In genomic region chr1:53069265-53069662, GRCh38 we compare ENCODE assay signal across 28 cellular contexts. TPM values are rescaled to one million over a fixed set of nuclear protein-coding genes. Genes with fewer than 3 reads are reported as not detected.
A peak's percentile ranks its signal among the peaks of the same experiment; 100 is the strongest.
DNase-seq lines count a peak whose midpoint lies in the region; ATAC-seq, FAIRE-seq and TF ChIP-seq lines count a peak whose summit lies in the region.
"Had no signal": no experiment of that assay in that cellular context is flagged by ENCODE, and none has a peak within 500 bp of the region (broad histone marks: within the 10 kb centered on the region; RNA-seq: fewer than 3 reads in every experiment).

No MANE protein-coding gene starts in this region.

- intact Hi-C loops in Right ventricle myocardium superior (cut with DNase I), result no loop called here
- intact Hi-C loops in heart right ventricle (cut with DNase I), result loop anchor here in 1 of 10 donors (10.0 kb wide), 1 partner anchor 116 kb away; no protein-coding TSS in a partner anchor
- intact Hi-C loops in kidney (cut with DNase I), result no loop called here

- 83 to 88% methylated on average over 7 of the region's 7 CpGs for WGBS in heart right ventricle, 2 donors

- no peak overlapping the region for H3K4me3 Mint-ChIP-seq in chondrocyte (ENCODE audit: unreplicated experiment)
- H3K4me3 Mint-ChIP-seq: naive thymus-derived CD4-positive, alpha-beta T cell; T-cell had no signal

- H3K27ac Mint-ChIP-seq in chondrocyte (ENCODE audit: unreplicated experiment), result no peak overlapping the region
- H3K27ac Mint-ChIP-seq: naive thymus-derived CD4-positive, alpha-beta T cell; T-cell had no signal

- TF ChIP-seq CTCF in heart right ventricle (IDR thresholded peaks at IDR 0.05) (no peak), chondrocyte (IDR thresholded peaks at IDR 0.05) (no peak), kidney (IDR thresholded peaks at IDR 0.05; ENCODE audit: borderline replicate concordance, extremely low read depth, insufficient read depth) (no peak)

- H3K9me3 Mint-ChIP-seq in chondrocyte (ENCODE audit: low read depth), result no peaks in the 10 kb centered on the region
- H3K9me3 Mint-ChIP-seq: naive thymus-derived CD4-positive, alpha-beta T cell; T-cell had no signal

- H3K4me3 ChIP-seq in heart right ventricle (no peak overlapping the region), kidney (ENCODE audit: low read length in 2 of 2) (no peak overlapping the region)
- H3K4me3 ChIP-seq: ascending aorta; BLaER1 treated with 17β-estradiol and CSF1 and Interleukin-3, amounts not matched to agents 10 nM and 100 nM; colonic mucosa; lung; psoas muscle; transverse colon had no signal

- peaks cover 0 to 10% (median 0%) of the 10 kb centered on the region in 9 donors for H3K36me3 ChIP-seq in heart right ventricle
- no peaks in the 10 kb centered on the region for H3K36me3 ChIP-seq in kidney (ENCODE audit: control insufficient read depth in 1 of 2, insufficient read depth in 2 of 2, low read length in 2 of 2)
- H3K36me3 ChIP-seq: ascending aorta; BLaER1 treated with 17β-estradiol and CSF1 and Interleukin-3, amounts not matched to agents 10 nM and 100 nM; colonic mucosa; transverse colon; WERI-Rb-1 had no signal

- no peak overlapping the region for H3K9ac ChIP-seq in kidney (ENCODE audit: low read length in 2 of 2)
- H3K9ac ChIP-seq: BLaER1 treated with 17β-estradiol and CSF1 and Interleukin-3, amounts not matched to agents 10 nM and 100 nM had no signal

- no peaks in the 10 kb centered on the region for H3K27me3 ChIP-seq in heart right ventricle
- H3K27me3 ChIP-seq: ascending aorta, colonic mucosa, transverse colon had no signal

- no peak for ATAC-seq in Right ventricle myocardium superior (ENCODE audit: poor library complexity)
- ATAC-seq in heart right ventricle, result no peak
- ATAC-seq: HCT116; naive thymus-derived CD4-positive, alpha-beta T cell; psoas muscle; T-cell had no signal

- H3K9me3 ChIP-seq in heart right ventricle (no peaks in the 10 kb centered on the region), kidney (ENCODE audit: control insufficient read depth in 1 of 2, low read length in 2 of 2) (no peaks in the 10 kb centered on the region)
- H3K9me3 ChIP-seq: ascending aorta; BLaER1 treated with 17β-estradiol and CSF1 and Interleukin-3, amounts not matched to agents 10 nM and 100 nM; colonic mucosa; psoas muscle; transverse colon had no signal

- H3K27ac ChIP-seq in heart right ventricle (no peak overlapping the region), kidney (ENCODE audit: low read depth in 2 of 2, low read length in 2 of 2) (no peak overlapping the region)
- H3K27ac ChIP-seq: ascending aorta; BLaER1 treated with 17β-estradiol and CSF1 and Interleukin-3, amounts not matched to agents 10 nM and 100 nM; colonic mucosa; psoas muscle; transverse colon; WERI-Rb-1 had no signal

- DNase-seq in Right ventricle myocardium superior (peak; percentile 10), heart right ventricle (no peak), chondrocyte (ENCODE audit: low spot score) (peak; percentile 68), kidney (peak; percentile 50), ureter (ENCODE audit: low spot score) (peak; percentile 33), GM19240 (ENCODE audit: insufficient read length, low spot score) (no peak), superior temporal gyrus (ENCODE audit: extremely low spot score) (no peak)
- DNase-seq: activated CD4-positive, alpha-beta T cell treated with anti-CD3 and anti-CD28 coated beads for 48 hours; colonic mucosa; DMS53; effector memory CD4-positive, alpha-beta T cell; erythroblast; NCI-H1694; NCI-H774; nucleus accumbens; stimulated activated CD4-positive, alpha-beta T cell treated with anti-CD3 and anti-CD28 coated beads, Interleukin-4, amount 100 ng/mL, for 24 hours; transverse colon; WERI-Rb-1 had no signal

- FAIRE-seq in kidney (lab: Jason Lieb, UNC), result no peak
- FAIRE-seq: GM12891, keratinocyte, RCC 7860 had no signal

- peaks cover 0 to 24% (median 6%) of the 10 kb centered on the region in 9 donors for H3K4me1 ChIP-seq in heart right ventricle
- H3K4me1 ChIP-seq in kidney (ENCODE audit: control insufficient read depth in 1 of 2, insufficient read depth in 1 of 2, low read depth in 1 of 2, low read length in 2 of 2), result no peaks in the 10 kb centered on the region
- H3K4me1 ChIP-seq: ascending aorta; BLaER1 treated with 17β-estradiol and CSF1 and Interleukin-3, amounts not matched to agents 10 nM and 100 nM; colonic mucosa; psoas muscle had no signal

- H3K36me3 Mint-ChIP-seq in chondrocyte (ENCODE audit: low read depth), result no peaks in the 10 kb centered on the region
- H3K36me3 Mint-ChIP-seq: naive thymus-derived CD4-positive, alpha-beta T cell; T-cell had no signal

- no peaks in the 10 kb centered on the region for H3K4me1 Mint-ChIP-seq in chondrocyte (ENCODE audit: low read depth)
- H3K4me1 Mint-ChIP-seq: T-cell had no signal

- no peaks in the 10 kb centered on the region for H3K27me3 Mint-ChIP-seq in chondrocyte (ENCODE audit: low read depth)

RNA-seq across cellular contexts. Expression of gene PODN, which starts 7.3 kb away (rescaled TPM):
- total RNA-seq in Right ventricle myocardium superior (30.1 TPM), heart right ventricle (10 to 100 TPM; 11.2 to 27.4 (median 15.4) TPM), chondrocyte (4.1 to 9.3 TPM (median 9.2 TPM) in 3 replicates), kidney (8.1 TPM), ureter (20.9 TPM)
- polyA plus RNA-seq in heart right ventricle (10 to 100 TPM; 11.4 to 17.3 TPM), kidney (ENCODE audit: insufficient read depth, low read depth, low replicate concordance) (1.4 TPM)
- polyA plus RNA-seq: keratinocyte; naive thymus-derived CD4-positive, alpha-beta T cell had no signal

Comparison
In these comparisons a context has a peak if more than half of its experiments do, and no peak if none do; other contexts are left out.
1. DNase-seq: peak in Right ventricle myocardium superior (single experiment), chondrocyte (single experiment), kidney (single experiment) and ureter (single experiment); none in heart right ventricle (0 of 2), GM19240 (single experiment) and superior temporal gyrus (single experiment).